ENCODE assay signal across 8 cellular contexts in genomic region chr3:69368129-69368741, GRCh38. TPM values are rescaled to one million over a fixed set of nuclear protein-coding genes. Genes with fewer than 3 reads are reported as not detected.
DNase-seq lines count a peak whose midpoint lies in the region; ATAC-seq and TF ChIP-seq lines count a peak whose summit lies in the region.

No MANE protein-coding gene starts in this region.

- DNase-seq in EH (ENCODE audit: low read depth) (peak; percentile 46), dermis microvascular lymphatic vessel endothelial cell (ENCODE audit: low read depth in 2 of 2) (peak; percentile 79 to 91), upper lobe of left lung (peak in 1 of 2 donors; percentile 70), LoVo (ENCODE audit: low spot score) (no peak), DMS153 (lab: John Stamatoyannopoulos, UW) (no peak), glomerular visceral epithelial cell (ENCODE audit: extremely low spot score) (no peak)

- no peak for TF ChIP-seq POLR2A in upper lobe of left lung (IDR thresholded peaks at IDR 0.05)

- no peak overlapping the region for H3K4me3 ChIP-seq in upper lobe of left lung

- no peak for TF ChIP-seq CTCF in upper lobe of left lung (IDR thresholded peaks at IDR 0.05)

- peaks cover 33 to 50% (median 45%) of the 10 kb centered on the region in 4 donors for H3K4me1 ChIP-seq in upper lobe of left lung

- peak in 2 of 4 donors; percentile 11 to 28 for TF ChIP-seq EP300 in upper lobe of left lung (IDR thresholded peaks at IDR 0.05)

- 51 to 71% methylated on average over 5 of the region's 5 CpGs for WGBS in upper lobe of left lung, 2 donors

- H3K9me3 ChIP-seq in upper lobe of left lung = no peaks in the 10 kb centered on the region

- no peaks in the 10 kb centered on the region for H3K36me3 ChIP-seq in upper lobe of left lung

- ATAC-seq in GM19463 (IDR thresholded peaks at IDR 0.05; ENCODE audit: unreplicated experiment) = peak; percentile 99
- ATAC-seq in HG03460 (IDR thresholded peaks at IDR 0.05; ENCODE audit: unreplicated experiment) = peak; percentile 98
- peak in 1 of 2 donors; percentile 44 for ATAC-seq in upper lobe of left lung (ENCODE audit: low FRiP score in 2 of 2)

- H3K27ac ChIP-seq in upper lobe of left lung = peak overlapping the region; percentile 8 to 82 (median 44)

- H3K27me3 ChIP-seq in upper lobe of left lung = no peaks in the 10 kb centered on the region

RNA-seq across cellular contexts. Expression of gene FRMD4B, which starts 17.7 kb away (rescaled TPM):
- total RNA-seq in dermis microvascular lymphatic vessel endothelial cell = 67.8 and 122 TPM in 2 replicates
- 100 to 1,000 TPM in 2 of 6 donors, 10 to 100 TPM in 4; 48.0 to 136 (median 62.8) TPM for total RNA-seq in upper lobe of left lung

Comparison
In these comparisons a context has a peak if more than half of its experiments do, and no peak if none do; other contexts are left out.
1. DNase-seq: peak in EH (single experiment) and dermis microvascular lymphatic vessel endothelial cell (2 of 2); none in LoVo (single experiment), DMS153 (single experiment) and glomerular visceral epithelial cell (single experiment).